1 cellular context compared by ENCODE assay signal in the genomic region with DNA sequence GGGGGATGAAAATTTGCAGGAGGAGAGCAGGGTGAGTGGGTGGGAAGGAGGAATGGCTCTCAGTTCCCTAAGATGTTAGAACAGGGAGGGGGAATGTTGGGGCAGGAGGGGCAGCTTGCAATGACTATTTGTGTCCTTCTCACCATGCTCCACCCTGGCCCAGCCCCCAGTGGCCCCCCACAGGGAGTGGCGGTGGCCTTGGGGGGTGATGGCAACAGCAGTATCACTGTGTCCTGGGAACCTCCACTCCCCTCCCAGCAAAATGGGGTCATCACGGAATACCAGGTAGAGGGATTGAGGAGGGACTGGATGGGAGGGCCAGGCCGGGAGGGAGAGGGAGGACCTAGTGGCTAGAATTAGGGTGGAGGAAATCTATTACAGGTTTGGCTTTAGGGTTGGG.
TF ChIP-seq lines count a peak whose summit lies in the region.

No MANE protein-coding gene starts in this region.

TF ChIP-seq in WTC11, 78 proteins besides CTCF, POLR2A, EP300 and RAD21 (continued from another document):
- TF ChIP-seq ETV6 (CRISPR knock-in tag; IDR thresholded peaks at IDR 0.05) = no peak
